1 cellular context compared by ENCODE assay signal in the genomic region with DNA sequence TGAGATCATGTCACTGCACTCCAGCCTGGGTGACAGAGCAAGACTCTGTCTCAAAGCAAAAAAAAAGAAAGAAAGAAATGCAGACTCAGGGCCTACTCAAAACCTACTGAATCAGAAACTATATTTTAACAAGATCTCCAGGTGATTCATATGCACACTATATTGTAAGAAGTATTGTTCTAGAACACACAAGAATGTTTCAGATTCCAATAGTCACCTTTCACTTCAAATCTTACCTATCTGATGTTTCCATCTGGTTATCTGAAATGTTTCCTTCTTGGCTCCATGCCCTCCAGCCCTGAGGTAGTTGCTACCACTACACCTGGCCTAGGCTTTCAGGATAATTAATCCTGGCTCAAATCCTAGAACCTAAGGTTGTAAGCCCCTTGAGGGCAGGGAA.
TF ChIP-seq lines count a peak whose summit lies in the region.

No MANE protein-coding gene starts in this region.

TF ChIP-seq in GM23338, 12 proteins besides CTCF, POLR2A, EP300 and RAD21:
- TF ChIP-seq POLR2AphosphoS5 (IDR thresholded peaks at IDR 0.05; ENCODE audit: low read depth) (no peak), STAT1 (IDR thresholded peaks at IDR 0.05; ENCODE audit: unreplicated experiment) (no peak), ZNF114 (CRISPR knock-in tag; IDR thresholded peaks at IDR 0.05) (no peak), EZH2phosphoT487 (IDR thresholded peaks at IDR 0.05; ENCODE audit: unreplicated experiment) (no peak), NANOG (IDR thresholded peaks at IDR 0.05; ENCODE audit: borderline replicate concordance) (no peak), CREB1 (CRISPR knock-in tag; IDR thresholded peaks at IDR 0.05; ENCODE audit: low read depth) (no peak), JUNB (IDR thresholded peaks at IDR 0.05; ENCODE audit: unreplicated experiment) (no peak), ZNF331 (CRISPR knock-in tag; IDR thresholded peaks at IDR 0.05; ENCODE audit: low read depth) (no peak), EZH2 (IDR thresholded peaks at IDR 0.05; ENCODE audit: low read depth, unreplicated experiment) (no peak)
- TF ChIP-seq, protein P1, sequence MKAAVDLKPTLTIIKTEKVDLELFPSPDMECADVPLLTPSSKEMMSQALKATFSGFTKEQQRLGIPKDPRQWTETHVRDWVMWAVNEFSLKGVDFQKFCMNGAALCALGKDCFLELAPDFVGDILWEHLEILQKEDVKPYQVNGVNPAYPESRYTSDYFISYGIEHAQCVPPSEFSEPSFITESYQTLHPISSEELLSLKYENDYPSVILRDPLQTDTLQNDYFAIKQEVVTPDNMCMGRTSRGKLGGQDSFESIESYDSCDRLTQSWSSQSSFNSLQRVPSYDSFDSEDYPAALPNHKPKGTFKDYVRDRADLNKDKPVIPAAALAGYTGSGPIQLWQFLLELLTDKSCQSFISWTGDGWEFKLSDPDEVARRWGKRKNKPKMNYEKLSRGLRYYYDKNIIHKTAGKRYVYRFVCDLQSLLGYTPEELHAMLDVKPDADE (IDR thresholded peaks at IDR 0.05), result no peak
- TF ChIP-seq, protein P2, sequence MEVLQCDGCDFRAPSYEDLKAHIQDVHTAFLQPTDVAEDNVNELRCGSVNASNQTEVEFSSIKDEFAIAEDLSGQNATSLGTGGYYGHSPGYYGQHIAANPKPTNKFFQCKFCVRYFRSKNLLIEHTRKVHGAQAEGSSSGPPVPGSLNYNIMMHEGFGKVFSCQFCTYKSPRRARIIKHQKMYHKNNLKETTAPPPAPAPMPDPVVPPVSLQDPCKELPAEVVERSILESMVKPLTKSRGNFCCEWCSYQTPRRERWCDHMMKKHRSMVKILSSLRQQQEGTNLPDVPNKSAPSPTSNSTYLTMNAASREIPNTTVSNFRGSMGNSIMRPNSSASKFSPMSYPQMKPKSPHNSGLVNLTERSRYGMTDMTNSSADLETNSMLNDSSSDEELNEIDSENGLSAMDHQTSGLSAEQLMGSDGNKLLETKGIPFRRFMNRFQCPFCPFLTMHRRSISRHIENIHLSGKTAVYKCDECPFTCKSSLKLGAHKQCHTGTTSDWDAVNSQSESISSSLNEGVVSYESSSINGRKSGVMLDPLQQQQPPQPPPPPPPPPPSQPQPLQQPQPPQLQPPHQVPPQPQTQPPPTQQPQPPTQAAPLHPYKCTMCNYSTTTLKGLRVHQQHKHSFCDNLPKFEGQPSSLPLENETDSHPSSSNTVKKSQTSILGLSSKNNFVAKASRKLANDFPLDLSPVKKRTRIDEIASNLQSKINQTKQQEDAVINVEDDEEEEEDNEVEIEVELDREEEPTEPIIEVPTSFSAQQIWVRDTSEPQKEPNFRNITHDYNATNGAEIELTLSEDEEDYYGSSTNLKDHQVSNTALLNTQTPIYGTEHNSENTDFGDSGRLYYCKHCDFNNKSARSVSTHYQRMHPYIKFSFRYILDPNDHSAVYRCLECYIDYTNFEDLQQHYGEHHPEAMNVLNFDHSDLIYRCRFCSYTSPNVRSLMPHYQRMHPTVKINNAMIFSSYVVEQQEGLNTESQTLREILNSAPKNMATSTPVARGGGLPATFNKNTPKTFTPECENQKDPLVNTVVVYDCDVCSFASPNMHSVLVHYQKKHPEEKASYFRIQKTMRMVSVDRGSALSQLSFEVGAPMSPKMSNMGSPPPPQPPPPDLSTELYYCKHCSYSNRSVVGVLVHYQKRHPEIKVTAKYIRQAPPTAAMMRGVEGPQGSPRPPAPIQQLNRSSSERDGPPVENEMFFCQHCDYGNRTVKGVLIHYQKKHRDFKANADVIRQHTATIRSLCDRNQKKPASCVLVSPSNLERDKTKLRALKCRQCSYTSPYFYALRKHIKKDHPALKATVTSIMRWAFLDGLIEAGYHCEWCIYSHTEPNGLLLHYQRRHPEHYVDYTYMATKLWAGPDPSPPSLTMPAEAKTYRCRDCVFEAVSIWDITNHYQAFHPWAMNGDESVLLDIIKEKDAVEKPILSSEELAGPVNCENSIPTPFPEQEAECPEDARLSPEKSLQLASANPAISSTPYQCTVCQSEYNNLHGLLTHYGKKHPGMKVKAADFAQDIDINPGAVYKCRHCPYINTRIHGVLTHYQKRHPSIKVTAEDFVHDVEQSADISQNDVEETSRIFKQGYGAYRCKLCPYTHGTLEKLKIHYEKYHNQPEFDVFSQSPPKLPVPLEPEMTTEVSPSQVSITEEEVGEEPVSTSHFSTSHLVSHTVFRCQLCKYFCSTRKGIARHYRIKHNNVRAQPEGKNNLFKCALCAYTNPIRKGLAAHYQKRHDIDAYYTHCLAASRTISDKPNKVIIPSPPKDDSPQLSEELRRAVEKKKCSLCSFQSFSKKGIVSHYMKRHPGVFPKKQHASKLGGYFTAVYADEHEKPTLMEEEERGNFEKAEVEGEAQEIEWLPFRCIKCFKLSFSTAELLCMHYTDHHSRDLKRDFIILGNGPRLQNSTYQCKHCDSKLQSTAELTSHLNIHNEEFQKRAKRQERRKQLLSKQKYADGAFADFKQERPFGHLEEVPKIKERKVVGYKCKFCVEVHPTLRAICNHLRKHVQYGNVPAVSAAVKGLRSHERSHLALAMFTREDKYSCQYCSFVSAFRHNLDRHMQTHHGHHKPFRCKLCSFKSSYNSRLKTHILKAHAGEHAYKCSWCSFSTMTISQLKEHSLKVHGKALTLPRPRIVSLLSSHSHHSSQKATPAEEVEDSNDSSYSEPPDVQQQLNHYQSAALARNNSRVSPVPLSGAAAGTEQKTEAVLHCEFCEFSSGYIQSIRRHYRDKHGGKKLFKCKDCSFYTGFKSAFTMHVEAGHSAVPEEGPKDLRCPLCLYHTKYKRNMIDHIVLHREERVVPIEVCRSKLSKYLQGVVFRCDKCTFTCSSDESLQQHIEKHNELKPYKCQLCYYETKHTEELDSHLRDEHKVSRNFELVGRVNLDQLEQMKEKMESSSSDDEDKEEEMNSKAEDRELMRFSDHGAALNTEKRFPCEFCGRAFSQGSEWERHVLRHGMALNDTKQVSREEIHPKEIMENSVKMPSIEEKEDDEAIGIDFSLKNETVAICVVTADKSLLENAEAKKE (CRISPR knock-in tag; IDR thresholded peaks at IDR 0.05), result no peak
- TF ChIP-seq, protein P3, sequence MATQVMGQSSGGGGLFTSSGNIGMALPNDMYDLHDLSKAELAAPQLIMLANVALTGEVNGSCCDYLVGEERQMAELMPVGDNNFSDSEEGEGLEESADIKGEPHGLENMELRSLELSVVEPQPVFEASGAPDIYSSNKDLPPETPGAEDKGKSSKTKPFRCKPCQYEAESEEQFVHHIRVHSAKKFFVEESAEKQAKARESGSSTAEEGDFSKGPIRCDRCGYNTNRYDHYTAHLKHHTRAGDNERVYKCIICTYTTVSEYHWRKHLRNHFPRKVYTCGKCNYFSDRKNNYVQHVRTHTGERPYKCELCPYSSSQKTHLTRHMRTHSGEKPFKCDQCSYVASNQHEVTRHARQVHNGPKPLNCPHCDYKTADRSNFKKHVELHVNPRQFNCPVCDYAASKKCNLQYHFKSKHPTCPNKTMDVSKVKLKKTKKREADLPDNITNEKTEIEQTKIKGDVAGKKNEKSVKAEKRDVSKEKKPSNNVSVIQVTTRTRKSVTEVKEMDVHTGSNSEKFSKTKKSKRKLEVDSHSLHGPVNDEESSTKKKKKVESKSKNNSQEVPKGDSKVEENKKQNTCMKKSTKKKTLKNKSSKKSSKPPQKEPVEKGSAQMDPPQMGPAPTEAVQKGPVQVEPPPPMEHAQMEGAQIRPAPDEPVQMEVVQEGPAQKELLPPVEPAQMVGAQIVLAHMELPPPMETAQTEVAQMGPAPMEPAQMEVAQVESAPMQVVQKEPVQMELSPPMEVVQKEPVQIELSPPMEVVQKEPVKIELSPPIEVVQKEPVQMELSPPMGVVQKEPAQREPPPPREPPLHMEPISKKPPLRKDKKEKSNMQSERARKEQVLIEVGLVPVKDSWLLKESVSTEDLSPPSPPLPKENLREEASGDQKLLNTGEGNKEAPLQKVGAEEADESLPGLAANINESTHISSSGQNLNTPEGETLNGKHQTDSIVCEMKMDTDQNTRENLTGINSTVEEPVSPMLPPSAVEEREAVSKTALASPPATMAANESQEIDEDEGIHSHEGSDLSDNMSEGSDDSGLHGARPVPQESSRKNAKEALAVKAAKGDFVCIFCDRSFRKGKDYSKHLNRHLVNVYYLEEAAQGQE (IDR thresholded peaks at IDR 0.05; ENCODE audit: unreplicated experiment), result no peak
